ENCODE assay signal across 20 cellular contexts in genomic region chr7:51307811-51308737, GRCh38. TPM values are rescaled to one million over a fixed set of nuclear protein-coding genes. Genes with fewer than 3 reads are reported as not detected.
DNase-seq lines count a peak whose midpoint lies in the region; ATAC-seq, FAIRE-seq and TF ChIP-seq lines count a peak whose summit lies in the region.
"Had no signal": no experiment of that assay in that cellular context is flagged by ENCODE, and none has a peak within 500 bp of the region (broad histone marks: within the 10 kb centered on the region; RNA-seq: fewer than 3 reads in every experiment).

No MANE protein-coding gene starts in this region.

- 59 to 66% methylated on average over 12 of the region's 12 CpGs for WGBS in pancreas, 2 donors

- H4K20me1 ChIP-seq in keratinocyte (ENCODE audit: control insufficient read depth, extremely low read depth, insufficient read depth, low read length), result no peaks in the 10 kb centered on the region
- H4K20me1 ChIP-seq: BLaER1 had no signal

- DNase-seq in NCI-H2081 (lab: John Stamatoyannopoulos, UW), result peak; percentile 34 to 39
- DNase-seq in NCI-H2081 treated with DMSO at 0.1 percent for 48 hours (lab: John Stamatoyannopoulos, UW), result no peak
- no peak for DNase-seq in caudate nucleus (lab: John Stamatoyannopoulos, UW)
- no peak for DNase-seq in keratinocyte (ENCODE audit: low read depth, low spot score)
- DNase-seq in urothelium cell line (ENCODE audit: low spot score), result no peak
- DNase-seq in stimulated activated CD4-positive, alpha-beta T cell treated with anti-CD3 and anti-CD28 coated beads, Interleukin-2, amount 100 ng/mL, for 48 hours, result no peak
- no peak for DNase-seq in pancreas
- DNase-seq: 8988T; activated CD4-positive, CD25-positive, alpha-beta regulatory T cell; activated CD8-positive, alpha-beta memory T cell treated with anti-CD3 and anti-CD28 coated beads for 24 hours; DND-41; erythroblast; kidney glomerular epithelial cell; NCI-H2171; stimulated activated CD4-positive, alpha-beta T cell treated with anti-CD3 and anti-CD28 coated beads, Interleukin-4, amount 100 ng/mL, for 4 hours had no signal

- intact Hi-C loops in pancreas (cut with DNase I), result no loop called here

- H3K4me1 ChIP-seq in keratinocyte (ENCODE audit: control insufficient read depth, extremely low read depth, insufficient read depth, low read length) (peaks cover 3% of the 10 kb centered on the region), pancreas (no peaks in the 10 kb centered on the region)
- H3K4me1 ChIP-seq: BLaER1 had no signal

- no peaks in the 10 kb centered on the region for H3K79me2 ChIP-seq in keratinocyte (ENCODE audit: control insufficient read depth, insufficient read depth, low read length)

- H3K36me3 ChIP-seq in keratinocyte (ENCODE audit: control insufficient read depth in 2 of 2, extremely low read depth in 1 of 2, insufficient read depth in 2 of 2, low read length in 2 of 2) (no peaks in the 10 kb centered on the region), pancreas (no peaks in the 10 kb centered on the region)
- H3K36me3 ChIP-seq: BLaER1, tibial nerve had no signal

- H3K9me1 ChIP-seq in keratinocyte (ENCODE audit: control insufficient read depth, extremely low read depth, insufficient read depth, low read length), result no peaks in the 10 kb centered on the region

- FAIRE-seq in keratinocyte (lab: Jason Lieb, UNC) (peak; percentile 46), urothelium cell line (lab: Jason Lieb, UNC) (peak; percentile 44), pancreas (lab: Jason Lieb, UNC) (no peak)

- TF ChIP-seq CTCF in keratinocyte (optimal IDR thresholded peaks at IDR 0.05 in 1 of 3, IDR thresholded peaks at IDR 0.05 in 1 of 3, conservative IDR thresholded peaks at IDR 0.05 in 1 of 3; ENCODE audit: extremely low read depth in 1 of 3, insufficient read depth in 2 of 3, low read length in 3 of 3), result no peak
- TF ChIP-seq CTCF in pancreas (IDR thresholded peaks at IDR 0.05), result no peak

- no peak overlapping the region for H3K4me3 ChIP-seq in keratinocyte (ENCODE audit: control insufficient read depth in 2 of 3, extremely low read depth in 1 of 3, insufficient read depth in 2 of 3, low read depth in 1 of 3, low read length in 3 of 3)
- no peak overlapping the region for H3K4me3 ChIP-seq in pancreas
- H3K4me3 ChIP-seq: BLaER1, tibial nerve had no signal

- no peaks in the 10 kb centered on the region for H3K9me3 ChIP-seq in keratinocyte (ENCODE audit: control insufficient read depth, low read depth, low read length)
- no peaks in the 10 kb centered on the region for H3K9me3 ChIP-seq in pancreas
- H3K9me3 ChIP-seq: BLaER1, tibial nerve had no signal

- no peak overlapping the region for H2AFZ ChIP-seq in keratinocyte (ENCODE audit: control insufficient read depth, low read length)

- H3K27me3 ChIP-seq in keratinocyte (ENCODE audit: control insufficient read depth, extremely low read depth, insufficient read depth, low read length), result no peaks in the 10 kb centered on the region
- H3K27me3 ChIP-seq in pancreas, result no peaks in the 10 kb centered on the region
- H3K27me3 ChIP-seq: tibial nerve had no signal

- dilution Hi-C loops in keratinocyte (cut with MboI; ENCODE audit: extremely low pct_ligation_motif_present, low sequenced_read_pairs), result no loop called here

- no peak overlapping the region for H3K9ac ChIP-seq in keratinocyte (ENCODE audit: control insufficient read depth, extremely low read depth, insufficient read depth, low read length)
- H3K9ac ChIP-seq: BLaER1 had no signal

- no peak overlapping the region for H3K4me2 ChIP-seq in keratinocyte (ENCODE audit: control insufficient read depth, extremely low read depth, insufficient read depth, low read depth, low read length)
- H3K4me2 ChIP-seq: BLaER1 had no signal

- peak overlapping the region; percentile 93 for H3K27ac ChIP-seq in caudate nucleus (ENCODE audit: low read depth, low read length)
- H3K27ac ChIP-seq in keratinocyte (ENCODE audit: control insufficient read depth, insufficient read depth, low read length), result no peak overlapping the region
- no peak overlapping the region for H3K27ac ChIP-seq in pancreas
- H3K27ac ChIP-seq: BLaER1 had no signal

- ATAC-seq in HG03457 (IDR thresholded peaks at IDR 0.05; ENCODE audit: unreplicated experiment) (no peak), pancreas (no peak)

RNA-seq across cellular contexts. Expression of gene COBL, which starts 8.5 kb away (rescaled TPM):
- polyA plus RNA-seq in keratinocyte (4.4 to 6.5 TPM (median 4.5 TPM) in 3 replicates), pancreas (10 to 100 TPM in 1 of 2 donors, 1 to 10 TPM in 1; 7.4 to 12.6 TPM)
- polyA plus RNA-seq in keratinocyte (2011; ENCODE audit: low read depth), result 3.7 TPM
- polyA plus RNA-seq in keratinocyte (2011; cell fraction: cytosol; rRNA removed), result 7.9 and 9.7 TPM in 2 replicates
- polyA plus RNA-seq in keratinocyte (2011; cell fraction: nucleus; rRNA removed), result 8.6 and 10.8 TPM in 2 replicates
- polyA plus RNA-seq in keratinocyte (2012; ENCODE audit: low replicate concordance), result 5.4 and 6.8 TPM in 2 replicates
- polyA minus RNA-seq in keratinocyte, result 4.5 to 12.7 TPM (median 9.8 TPM) in 3 replicates
- polyA minus RNA-seq in keratinocyte (2011; cell fraction: cytosol; rRNA and poly(A)+ RNA removed), result 5.6 TPM
- 7.6 and 12.6 TPM in 2 replicates for polyA minus RNA-seq in keratinocyte (2011; cell fraction: nucleus; rRNA and poly(A)+ RNA removed)
- total RNA-seq in pancreas, result 10 to 100 TPM; 15.0 to 32.0 (median 18.0) TPM
- total RNA-seq: osteocyte; T-helper 1 cell treated with Interleukin-12 subunit alpha and Interleukin-12 subunit beta and Interleukin-4 antibody, amounts not matched to agents 30 ng/mL and 1 ng/mL, for 36 hours had no signal

Comparison
In these comparisons a context has a peak if more than half of its experiments do, and no peak if none do; other contexts are left out.
1. DNase-seq: peak in NCI-H2081 (2 of 2); none in NCI-H2081 treated with DMSO at 0.1 percent for 48 hours (single experiment), caudate nucleus (0 of 61), keratinocyte (single experiment), urothelium cell line (single experiment), stimulated activated CD4-positive, alpha-beta T cell treated with anti-CD3 and anti-CD28 coated beads, Interleukin-2, amount 100 ng/mL, for 48 hours (0 of 2) and pancreas (0 of 6).